ENCODE assay signal across 20 cellular contexts in genomic region chr5:39185761-39186160, GRCh38. TPM values are rescaled to one million over a fixed set of nuclear protein-coding genes. Genes with fewer than 3 reads are reported as not detected.
DNase-seq lines count a peak whose midpoint lies in the region; ATAC-seq and TF ChIP-seq lines count a peak whose summit lies in the region.
"Had no signal": no experiment of that assay in that cellular context is flagged by ENCODE, and none has a peak within 500 bp of the region (broad histone marks: within the 10 kb centered on the region; RNA-seq: fewer than 3 reads in every experiment).

No MANE protein-coding gene starts in this region.

- H3K4me1 Mint-ChIP-seq in activated naive CD8-positive, alpha-beta T cell treated with anti-CD3 and anti-CD28 coated beads, Interleukin-2, amount 50 U/mL, for 24 hours, result peaks cover 89% of the 10 kb centered on the region
- peaks cover 78% of the 10 kb centered on the region for H3K4me1 Mint-ChIP-seq in stimulated activated effector memory CD8-positive, alpha-beta T cell treated with anti-CD3 and anti-CD28 coated beads, Interleukin-12 subunit alpha, Interleukin-12 subunit beta, amount 100 ng/mL, for 72 hours

- H3K4me3 ChIP-seq in Peyer's patch, result peak overlapping the region in 1 of 4 donors; percentile 12
- H3K4me3 ChIP-seq: left ventricle myocardium inferior, MG63 had no signal

- peak overlapping the region; percentile 96 for H3K27ac Mint-ChIP-seq in activated naive CD8-positive, alpha-beta T cell treated with anti-CD3 and anti-CD28 coated beads, Interleukin-2, amount 50 U/mL, for 24 hours
- peak overlapping the region; percentile 83 for H3K27ac Mint-ChIP-seq in stimulated activated effector memory CD8-positive, alpha-beta T cell treated with anti-CD3 and anti-CD28 coated beads, Interleukin-12 subunit alpha, Interleukin-12 subunit beta, amount 100 ng/mL, for 72 hours

- H3K36me3 ChIP-seq in Peyer's patch, result no peaks in the 10 kb centered on the region
- H3K36me3 ChIP-seq: left ventricle myocardium inferior, MG63 had no signal

- H3K4me1 ChIP-seq in Peyer's patch, result peaks cover 0 to 5% (median 2%) of the 10 kb centered on the region in 4 donors
- H3K4me1 ChIP-seq: left ventricle myocardium inferior had no signal

- H3K4me3 Mint-ChIP-seq in activated naive CD8-positive, alpha-beta T cell treated with anti-CD3 and anti-CD28 coated beads, Interleukin-2, amount 50 U/mL, for 24 hours, result peak overlapping the region; percentile 79
- peak overlapping the region; percentile 76 for H3K4me3 Mint-ChIP-seq in stimulated activated effector memory CD8-positive, alpha-beta T cell treated with anti-CD3 and anti-CD28 coated beads, Interleukin-12 subunit alpha, Interleukin-12 subunit beta, amount 100 ng/mL, for 72 hours

- no peaks in the 10 kb centered on the region for H3K27me3 ChIP-seq in Peyer's patch
- H3K27me3 ChIP-seq: neutrophil had no signal

- H3K36me3 Mint-ChIP-seq in activated naive CD8-positive, alpha-beta T cell treated with anti-CD3 and anti-CD28 coated beads, Interleukin-2, amount 50 U/mL, for 24 hours (ENCODE audit: low read depth), result peaks cover 1% of the 10 kb centered on the region
- no peaks in the 10 kb centered on the region for H3K36me3 Mint-ChIP-seq in stimulated activated effector memory CD8-positive, alpha-beta T cell treated with anti-CD3 and anti-CD28 coated beads, Interleukin-12 subunit alpha, Interleukin-12 subunit beta, amount 100 ng/mL, for 72 hours

- no peak for TF ChIP-seq CTCF in Peyer's patch (IDR thresholded peaks at IDR 0.05)

- peak overlapping the region; percentile 8 to 70 (median 20) for H3K27ac ChIP-seq in Peyer's patch
- H3K27ac ChIP-seq: C4-2B, left ventricle myocardium inferior, neutrophil had no signal

- no peaks in the 10 kb centered on the region for H3K9me3 ChIP-seq in Peyer's patch
- H3K9me3 ChIP-seq: left ventricle myocardium inferior, MG63, neutrophil had no signal

- no peaks in the 10 kb centered on the region for H3K27me3 Mint-ChIP-seq in activated naive CD8-positive, alpha-beta T cell treated with anti-CD3 and anti-CD28 coated beads, Interleukin-2, amount 50 U/mL, for 24 hours

- peak; percentile 37 for DNase-seq in activated T-cell treated with anti-CD3 and anti-CD28 coated beads, Interleukin-2, amount 50 U/mL, for 1 hour
- DNase-seq in activated T-cell treated with anti-CD3 and anti-CD28 coated beads, Interleukin-2, amount 50 U/mL, for 48 hours, result no peak
- DNase-seq in Peyer's patch (no peak), amniotic stem cell (lab: John Stamatoyannopoulos, UW) (no peak), NCI-H1092 treated with DMSO at 0.1 percent for 48 hours (lab: John Stamatoyannopoulos, UW) (no peak)
- no peak for DNase-seq in activated naive CD8-positive, alpha-beta T cell treated with anti-CD3 and anti-CD28 coated beads, Interleukin-2, amount 50 U/mL, for 24 hours
- DNase-seq in stimulated activated effector memory CD8-positive, alpha-beta T cell treated with anti-CD3 and anti-CD28 coated beads, Interleukin-12 subunit alpha, Interleukin-12 subunit beta, amount 100 ng/mL, for 72 hours (ENCODE audit: low spot score in 2 of 2), result no peak
- DNase-seq: activated gamma-delta T cell; head of caudate nucleus; left ventricle myocardium inferior; MG63; NCI-H1694 treated with DMSO at 0.1 percent for 48 hours; NCI-H345; stimulated activated CD8-positive, alpha-beta memory T cell treated with anti-CD3 and anti-CD28 coated beads, Interleukin-4, amount 100 ng/mL, for 48 hours had no signal

- no peaks in the 10 kb centered on the region for H3K9me3 Mint-ChIP-seq in activated naive CD8-positive, alpha-beta T cell treated with anti-CD3 and anti-CD28 coated beads, Interleukin-2, amount 50 U/mL, for 24 hours
- no peaks in the 10 kb centered on the region for H3K9me3 Mint-ChIP-seq in stimulated activated effector memory CD8-positive, alpha-beta T cell treated with anti-CD3 and anti-CD28 coated beads, Interleukin-12 subunit alpha, Interleukin-12 subunit beta, amount 100 ng/mL, for 72 hours

- ATAC-seq in activated naive CD8-positive, alpha-beta T cell treated with anti-CD3 and anti-CD28 coated beads, Interleukin-2, amount 50 U/mL, for 24 hours, result no peak
- no peak for ATAC-seq in stimulated activated effector memory CD8-positive, alpha-beta T cell treated with anti-CD3 and anti-CD28 coated beads, Interleukin-12 subunit alpha, Interleukin-12 subunit beta, amount 100 ng/mL, for 72 hours
- no peak for ATAC-seq in SK-N-SH treated with all-trans-retinoic acid at 6 μM for 48 hours
- ATAC-seq: HCT116, HepG2, Panc1 had no signal

- TF ChIP-seq POLR2A in Peyer's patch (IDR thresholded peaks at IDR 0.05), result no peak

TF ChIP-seq in SK-N-SH treated with all-trans-retinoic acid at 6 μM for 48 hours, 23 proteins besides CTCF, POLR2A, EP300 and RAD21:
- no peak for TF ChIP-seq ZC3H10 (CRISPR knock-in tag; IDR thresholded peaks at IDR 0.05)
- no peak for TF ChIP-seq ARNTL (CRISPR knock-in tag; IDR thresholded peaks at IDR 0.05; ENCODE audit: borderline replicate concordance, low read depth)
- TF ChIP-seq POU6F1 (CRISPR knock-in tag; IDR thresholded peaks at IDR 0.05; ENCODE audit: borderline replicate concordance, low read depth), result no peak
- TF ChIP-seq TCF4 (CRISPR knock-in tag; IDR thresholded peaks at IDR 0.05; ENCODE audit: borderline replicate concordance), result no peak
- TF ChIP-seq ZNF70 (CRISPR knock-in tag; IDR thresholded peaks at IDR 0.05), result no peak
- TF ChIP-seq CREB5 (CRISPR knock-in tag; IDR thresholded peaks at IDR 0.05; ENCODE audit: low read depth), result no peak
- no peak for TF ChIP-seq OSR1 (CRISPR knock-in tag; IDR thresholded peaks at IDR 0.05)
- TF ChIP-seq ZNF8 (CRISPR knock-in tag; IDR thresholded peaks at IDR 0.05), result no peak
- no peak for TF ChIP-seq ZFP3 (CRISPR knock-in tag; IDR thresholded peaks at IDR 0.05)

RNA-seq across cellular contexts. Expression of gene FYB1, which starts 33.6 kb away (rescaled TPM):
- 100 to 1,000 TPM in 1 of 4 donors, 10 to 100 TPM in 3; 12.1 to 184 (median 17.6) TPM for total RNA-seq in Peyer's patch
- total RNA-seq: HepG2 had no signal
